8 cellular contexts compared by ENCODE assay signal in genomic region chr16:58628845-58629680, GRCh38. TPM values are rescaled to one million over a fixed set of nuclear protein-coding genes. Genes with fewer than 3 reads are reported as not detected.
A peak's percentile ranks its signal among the peaks of the same experiment; 100 is the strongest.
DNase-seq lines count a peak whose midpoint lies in the region; ATAC-seq and TF ChIP-seq lines count a peak whose summit lies in the region.

No MANE protein-coding gene starts in this region.

- DNase-seq in Caki2 (ENCODE audit: low read depth) (peak; percentile 27), OCI-M1 (lab: John Stamatoyannopoulos, UW) (peak; percentile 61), foreskin keratinocyte (no peak), suprapubic skin (ENCODE audit: low spot score in 2 of 2) (peak; percentile 80 to 88), DMS114 treated with DMSO at 0.1 percent for 48 hours (lab: John Stamatoyannopoulos, UW; ENCODE audit: unreplicated experiment) (no peak)
- DNase-seq in activated T-helper 9 cell treated with anti-CD3 and anti-CD28 coated beads, Interleukin-2, amount 50 U/mL, for 16 hours (ENCODE audit: low read depth): peak; percentile 41

- no peaks in the 10 kb centered on the region for H3K4me1 ChIP-seq in foreskin keratinocyte
- peaks cover 7% of the 10 kb centered on the region for H3K4me1 ChIP-seq in neuron (ENCODE audit: insufficient read depth, low read length)
- H3K4me1 ChIP-seq in suprapubic skin: peaks cover 21% of the 10 kb centered on the region

- H3K9me3 ChIP-seq in neuron (ENCODE audit: low read length) (no peaks in the 10 kb centered on the region), suprapubic skin (no peaks in the 10 kb centered on the region)

- ATAC-seq in HG02571 (IDR thresholded peaks at IDR 0.05; ENCODE audit: unreplicated experiment): peak; percentile 1
- ATAC-seq in foreskin keratinocyte: peak; percentile 53

- H3K27ac ChIP-seq in foreskin keratinocyte (peak overlapping the region; percentile 90), suprapubic skin (peak overlapping the region; percentile 100)

- in situ Hi-C loops in Caki2 (cut with HindIII; ENCODE audit: low pct_unique_long_range_greater_than_20kb, low sequenced_read_pairs): no loop called here

- TF ChIP-seq EP300 in suprapubic skin (IDR thresholded peaks at IDR 0.05): no peak

- TF ChIP-seq POLR2A in suprapubic skin (IDR thresholded peaks at IDR 0.05): no peak

- peaks cover 11% of the 10 kb centered on the region for H3K36me3 ChIP-seq in neuron (ENCODE audit: insufficient read depth, low read length)
- peaks cover 8% of the 10 kb centered on the region for H3K36me3 ChIP-seq in suprapubic skin

- TF ChIP-seq CTCF in foreskin keratinocyte (conservative IDR thresholded peaks at IDR 0.05) (no peak), suprapubic skin (IDR thresholded peaks at IDR 0.05) (no peak)

- H3K4me3 ChIP-seq in neuron (ENCODE audit: low read length) (peak overlapping the region; percentile 79), suprapubic skin (peak overlapping the region; percentile 99)

- under 1% methylated on average over 38 of the region's 50 CpGs for WGBS in suprapubic skin

- H3K27me3 ChIP-seq in foreskin keratinocyte (no peaks in the 10 kb centered on the region), neuron (ENCODE audit: insufficient read depth, low read length) (no peaks in the 10 kb centered on the region), suprapubic skin (no peaks in the 10 kb centered on the region)

- H2AFZ ChIP-seq in neuron (ENCODE audit: low read depth, low read length): no peak overlapping the region

RNA-seq across cellular contexts. Expression of gene CNOT1, which starts 0.6 kb away (rescaled TPM):
- total RNA-seq in Caki2 (2014; rRNA removed; shearing (Covaris generic); ENCODE audit: low replicate concordance): 60.7 and 114 TPM in 2 replicates
- total RNA-seq in foreskin keratinocyte (157 and 158 TPM in 2 replicates), suprapubic skin (100 to 1,000 TPM in 3 of 4 donors, 10 to 100 TPM in 1; 94.8 to 238 (median 143) TPM)
- polyA plus RNA-seq in foreskin keratinocyte: 64.9 and 68.7 TPM in 2 replicates

RNA-seq across cellular contexts. Expression of gene SLC38A7, which starts 55.5 kb away (rescaled TPM):
- total RNA-seq in Caki2 (2014; rRNA removed; shearing (Covaris generic); ENCODE audit: low replicate concordance): 7.7 and 24.3 TPM in 2 replicates
- total RNA-seq in foreskin keratinocyte (12.9 and 17.9 TPM in 2 replicates), suprapubic skin (10 to 100 TPM in 3 of 4 donors, 1 to 10 TPM in 1; 8.9 to 14.5 (median 13.3) TPM)
- 7.1 and 8.8 TPM in 2 replicates for polyA plus RNA-seq in foreskin keratinocyte

Comparison
In these comparisons a context has a peak if more than half of its experiments do, and no peak if none do; other contexts are left out.
1. DNase-seq: peak in Caki2 (single experiment), OCI-M1 (single experiment), activated T-helper 9 cell treated with anti-CD3 and anti-CD28 coated beads, Interleukin-2, amount 50 U/mL, for 16 hours (single experiment) and suprapubic skin (2 of 2); none in foreskin keratinocyte (0 of 2) and DMS114 treated with DMSO at 0.1 percent for 48 hours (single experiment).